In the genomic region with DNA sequence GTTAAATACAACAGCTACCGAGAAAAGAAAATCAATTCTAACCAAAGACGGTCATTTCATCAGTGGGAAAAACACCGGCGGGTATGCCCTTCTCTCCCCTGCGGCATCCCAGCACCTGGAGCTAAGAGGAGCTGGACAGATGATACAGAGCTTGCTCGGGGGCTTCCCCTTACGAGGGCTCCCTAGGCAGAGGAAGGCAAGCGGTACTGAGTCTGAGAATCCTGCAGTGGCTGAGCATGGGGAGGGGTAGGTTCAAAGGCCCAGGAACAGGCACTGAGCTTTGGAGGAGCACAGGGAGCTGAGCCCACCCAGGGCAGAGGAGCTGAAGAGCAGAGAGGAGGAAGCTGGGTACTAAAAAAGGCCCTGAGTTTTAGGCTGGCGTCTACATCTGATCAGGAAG, we compare ENCODE assay signal across 1 cellular context.
TF ChIP-seq lines count a peak whose summit lies in the region.

No MANE protein-coding gene starts in this region.

TF ChIP-seq in HepG2, 621 proteins besides CTCF, POLR2A, EP300 and RAD21 (continued from another document):
- TF ChIP-seq, protein P1, sequence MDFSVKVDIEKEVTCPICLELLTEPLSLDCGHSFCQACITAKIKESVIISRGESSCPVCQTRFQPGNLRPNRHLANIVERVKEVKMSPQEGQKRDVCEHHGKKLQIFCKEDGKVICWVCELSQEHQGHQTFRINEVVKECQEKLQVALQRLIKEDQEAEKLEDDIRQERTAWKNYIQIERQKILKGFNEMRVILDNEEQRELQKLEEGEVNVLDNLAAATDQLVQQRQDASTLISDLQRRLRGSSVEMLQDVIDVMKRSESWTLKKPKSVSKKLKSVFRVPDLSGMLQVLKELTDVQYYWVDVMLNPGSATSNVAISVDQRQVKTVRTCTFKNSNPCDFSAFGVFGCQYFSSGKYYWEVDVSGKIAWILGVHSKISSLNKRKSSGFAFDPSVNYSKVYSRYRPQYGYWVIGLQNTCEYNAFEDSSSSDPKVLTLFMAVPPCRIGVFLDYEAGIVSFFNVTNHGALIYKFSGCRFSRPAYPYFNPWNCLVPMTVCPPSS (IDR thresholded peaks at IDR 0.05) = no peak
- TF ChIP-seq CEBPB (IDR thresholded peaks at IDR 0.05; ENCODE audit: borderline replicate concordance, low read depth, low read length) (no peak), HDAC2 (CRISPR knock-in tag; IDR thresholded peaks at IDR 0.05) (no peak), SRSF4 (IDR thresholded peaks at IDR 0.05; ENCODE audit: low read depth, low read length, poor library complexity, severe bottlenecking) (no peak), GPN1 (CRISPR knock-in tag; IDR thresholded peaks at IDR 0.05; ENCODE audit: borderline replicate concordance) (no peak), ZNF746 (CRISPR knock-in tag; IDR thresholded peaks at IDR 0.05) (no peak), ZMYM4 (CRISPR knock-in tag; IDR thresholded peaks at IDR 0.05) (no peak), SRY (CRISPR knock-in tag; IDR thresholded peaks at IDR 0.05) (no peak), TCF12 (IDR thresholded peaks at IDR 0.05) (no peak), TCF12 (CRISPR knock-in tag; IDR thresholded peaks at IDR 0.05) (no peak), ZNF670 (CRISPR knock-in tag; IDR thresholded peaks at IDR 0.05; ENCODE audit: borderline replicate concordance) (no peak), SIN3B (IDR thresholded peaks at IDR 0.05; ENCODE audit: low read length) (no peak), ZFP37 (CRISPR knock-in tag; IDR thresholded peaks at IDR 0.05; ENCODE audit: borderline replicate concordance) (no peak)
- TF ChIP-seq, protein P2, sequence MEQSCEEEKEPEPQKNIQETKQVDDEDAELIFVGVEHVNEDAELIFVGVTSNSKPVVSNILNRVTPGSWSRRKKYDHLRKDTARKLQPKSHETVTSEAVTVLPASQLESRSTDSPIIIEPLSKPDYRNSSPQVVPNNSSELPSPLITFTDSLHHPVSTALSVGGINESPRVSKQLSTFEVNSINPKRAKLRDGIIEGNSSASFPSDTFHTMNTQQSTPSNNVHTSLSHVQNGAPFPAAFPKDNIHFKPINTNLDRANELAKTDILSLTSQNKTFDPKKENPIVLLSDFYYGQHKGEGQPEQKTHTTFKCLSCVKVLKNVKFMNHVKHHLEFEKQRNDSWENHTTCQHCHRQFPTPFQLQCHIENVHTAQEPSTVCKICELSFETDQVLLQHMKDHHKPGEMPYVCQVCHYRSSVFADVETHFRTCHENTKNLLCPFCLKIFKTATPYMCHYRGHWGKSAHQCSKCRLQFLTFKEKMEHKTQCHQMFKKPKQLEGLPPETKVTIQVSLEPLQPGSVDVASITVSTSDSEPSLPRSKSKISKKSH (CRISPR knock-in tag; IDR thresholded peaks at IDR 0.05; ENCODE audit: borderline replicate concordance) = no peak
- TF ChIP-seq, protein P3, sequence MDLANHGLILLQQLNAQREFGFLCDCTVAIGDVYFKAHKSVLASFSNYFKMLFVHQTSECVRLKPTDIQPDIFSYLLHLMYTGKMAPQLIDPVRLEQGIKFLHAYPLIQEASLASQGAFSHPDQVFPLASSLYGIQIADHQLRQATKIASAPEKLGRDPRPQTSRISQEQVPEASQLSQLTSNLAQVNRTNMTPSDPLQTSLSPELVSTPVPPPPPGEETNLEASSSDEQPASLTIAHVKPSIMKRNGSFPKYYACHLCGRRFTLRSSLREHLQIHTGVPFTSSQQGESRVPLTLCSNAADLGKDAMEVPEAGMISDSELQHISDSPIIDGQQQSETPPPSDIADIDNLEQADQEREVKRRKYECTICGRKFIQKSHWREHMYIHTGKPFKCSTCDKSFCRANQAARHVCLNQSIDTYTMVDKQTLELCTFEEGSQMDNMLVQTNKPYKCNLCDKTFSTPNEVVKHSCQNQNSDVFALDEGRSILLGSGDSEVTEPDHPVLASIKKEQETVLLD (CRISPR knock-in tag; IDR thresholded peaks at IDR 0.05; ENCODE audit: low read depth) = no peak
- TF ChIP-seq, protein P4, sequence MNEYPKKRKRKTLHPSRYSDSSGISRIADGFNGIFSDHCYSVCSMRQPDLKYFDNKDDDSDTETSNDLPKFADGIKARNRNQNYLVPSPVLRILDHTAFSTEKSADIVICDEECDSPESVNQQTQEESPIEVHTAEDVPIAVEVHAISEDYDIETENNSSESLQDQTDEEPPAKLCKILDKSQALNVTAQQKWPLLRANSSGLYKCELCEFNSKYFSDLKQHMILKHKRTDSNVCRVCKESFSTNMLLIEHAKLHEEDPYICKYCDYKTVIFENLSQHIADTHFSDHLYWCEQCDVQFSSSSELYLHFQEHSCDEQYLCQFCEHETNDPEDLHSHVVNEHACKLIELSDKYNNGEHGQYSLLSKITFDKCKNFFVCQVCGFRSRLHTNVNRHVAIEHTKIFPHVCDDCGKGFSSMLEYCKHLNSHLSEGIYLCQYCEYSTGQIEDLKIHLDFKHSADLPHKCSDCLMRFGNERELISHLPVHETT (CRISPR knock-in tag; conservative IDR thresholded peaks at IDR 0.05) = no peak
